Comparison of ENCODE assay signal across 10 cellular contexts in genomic region chr18:2898131-2898640, GRCh38. TPM values are rescaled to one million over a fixed set of nuclear protein-coding genes. Genes with fewer than 3 reads are reported as not detected.
DNase-seq lines count a peak whose midpoint lies in the region; ATAC-seq and TF ChIP-seq lines count a peak whose summit lies in the region.
"Had no signal": no experiment of that assay in that cellular context is flagged by ENCODE, and none has a peak within 500 bp of the region (broad histone marks: within the 10 kb centered on the region; RNA-seq: fewer than 3 reads in every experiment).

No MANE protein-coding gene starts in this region.

- peaks cover 6% of the 10 kb centered on the region for H3K4me1 ChIP-seq in mucosa of descending colon (ENCODE audit: low read depth)
- peaks cover 15% of the 10 kb centered on the region for H3K4me1 ChIP-seq in CD4-positive, alpha-beta memory T cell (ENCODE audit: insufficient read depth, low read length)
- H3K4me1 ChIP-seq: SJSA1 had no signal

- CTCF ChIA-PET in Calu3 (lab: Charles Lee) = no interaction called here
- CTCF ChIA-PET in CD4-positive, alpha-beta memory T cell (lab: Charles Lee; ENCODE audit: partially characterized antibody) = interaction anchor here (0.7 to 0.9 kb wide), 2 partner anchors 8 to 15 kb away, joined by 3 read pairs; no protein-coding TSS in a partner anchor

- no peaks in the 10 kb centered on the region for H3K36me3 Mint-ChIP-seq in Calu3 (ENCODE audit: insufficient read depth, unreplicated experiment)
- no peaks in the 10 kb centered on the region for H3K36me3 Mint-ChIP-seq in activated T-helper 17 cell treated with anti-CD3 and anti-CD28 coated beads, Interleukin-2, amount 50 U/mL, for 72 hours (ENCODE audit: low read depth)
- peaks cover 0 to 4% of the 10 kb centered on the region in 2 donors for H3K36me3 Mint-ChIP-seq in CD4-positive, alpha-beta memory T cell

- no peaks in the 10 kb centered on the region for H3K9me3 Mint-ChIP-seq in Calu3 (ENCODE audit: low read depth, unreplicated experiment)
- no peaks in the 10 kb centered on the region for H3K9me3 Mint-ChIP-seq in activated T-helper 17 cell treated with anti-CD3 and anti-CD28 coated beads, Interleukin-2, amount 50 U/mL, for 72 hours
- H3K9me3 Mint-ChIP-seq in CD4-positive, alpha-beta memory T cell = no peaks in the 10 kb centered on the region

- no peaks in the 10 kb centered on the region for H3K9me3 ChIP-seq in mucosa of descending colon
- H3K9me3 ChIP-seq in CD4-positive, alpha-beta memory T cell (ENCODE audit: control insufficient read depth in 1 of 2, low read length in 2 of 2) = no peaks in the 10 kb centered on the region
- H3K9me3 ChIP-seq: SJSA1 had no signal

- ATAC-seq in activated T-helper 17 cell treated with anti-CD3 and anti-CD28 coated beads, Interleukin-2, amount 50 U/mL, for 72 hours (replicated peaks) = peak; percentile 67
- ATAC-seq in mucosa of descending colon = peak; percentile 41
- ATAC-seq in GM21390 (IDR thresholded peaks at IDR 0.05; ENCODE audit: unreplicated experiment) = no peak

- H3K27me3 ChIP-seq in CD4-positive, alpha-beta memory T cell (ENCODE audit: insufficient read depth, low read length) = no peaks in the 10 kb centered on the region
- H3K27me3 ChIP-seq: SJSA1 had no signal

- in situ Hi-C loops in KBM-7 (cut with MboI; ENCODE audit: low pct_unique_long_range_greater_than_20kb, low sequenced_read_pairs) = no loop called here

- no peaks in the 10 kb centered on the region for H3K36me3 ChIP-seq in mucosa of descending colon (ENCODE audit: low read depth)
- H3K36me3 ChIP-seq in CD4-positive, alpha-beta memory T cell (ENCODE audit: insufficient read depth, low read length) = no peaks in the 10 kb centered on the region
- H3K36me3 ChIP-seq: SJSA1 had no signal

- intact Hi-C loops in Calu3 (cut with micrococcal nuclease; ENCODE audit: unreplicated experiment) (no loop called here), mucosa of descending colon (cut with DNase I, micrococcal nuclease) (no loop called here)
- intact Hi-C loops in CD4-positive, alpha-beta memory T cell (cut with micrococcal nuclease) = no loop called here

- H3K27ac Mint-ChIP-seq in Calu3 (ENCODE audit: unreplicated experiment) = no peak overlapping the region
- no peak overlapping the region for H3K27ac Mint-ChIP-seq in activated T-helper 17 cell treated with anti-CD3 and anti-CD28 coated beads, Interleukin-2, amount 50 U/mL, for 72 hours
- peak overlapping the region in 2 of 7 donors; percentile 72 to 79 for H3K27ac Mint-ChIP-seq in CD4-positive, alpha-beta memory T cell

- H3K4me3 ChIP-seq in mucosa of descending colon = no peak overlapping the region
- H3K4me3 ChIP-seq in CD4-positive, alpha-beta memory T cell (ENCODE audit: low read length in 2 of 2) = no peak overlapping the region
- H3K4me3 ChIP-seq: SJSA1 had no signal

- peaks cover 26% of the 10 kb centered on the region for H3K27me3 Mint-ChIP-seq in Calu3 (ENCODE audit: unreplicated experiment)
- H3K27me3 Mint-ChIP-seq in activated T-helper 17 cell treated with anti-CD3 and anti-CD28 coated beads, Interleukin-2, amount 50 U/mL, for 72 hours = no peaks in the 10 kb centered on the region
- H3K27me3 Mint-ChIP-seq in CD4-positive, alpha-beta memory T cell = no peaks in the 10 kb centered on the region

- H3K4me1 Mint-ChIP-seq in Calu3 (ENCODE audit: low read depth, unreplicated experiment) = no peaks in the 10 kb centered on the region
- peaks cover 18% of the 10 kb centered on the region for H3K4me1 Mint-ChIP-seq in activated T-helper 17 cell treated with anti-CD3 and anti-CD28 coated beads, Interleukin-2, amount 50 U/mL, for 72 hours
- H3K4me1 Mint-ChIP-seq in CD4-positive, alpha-beta memory T cell = peaks cover 8 to 41% (median 19%) of the 10 kb centered on the region in 4 donors

- TF ChIP-seq CTCF in Calu3 (IDR thresholded peaks at IDR 0.05; ENCODE audit: unreplicated experiment) (no peak), mucosa of descending colon (IDR thresholded peaks at IDR 0.05) (no peak)

- H3K4me3 Mint-ChIP-seq in Calu3 (ENCODE audit: low read depth, unreplicated experiment) = no peak overlapping the region
- H3K4me3 Mint-ChIP-seq in activated T-helper 17 cell treated with anti-CD3 and anti-CD28 coated beads, Interleukin-2, amount 50 U/mL, for 72 hours = no peak overlapping the region
- H3K4me3 Mint-ChIP-seq in CD4-positive, alpha-beta memory T cell = no peak overlapping the region

- POLR2A ChIA-PET in CD4-positive, alpha-beta memory T cell (lab: Charles Lee; ENCODE audit: partially characterized antibody) = interaction anchor here (1.1 to 1.8 kb wide), 2 partner anchors 14 to 15 kb away, joined by 3 to 10 read pairs; no protein-coding TSS in a partner anchor

- BruUV-seq in Calu3 (replicated peaks; lab: Mats Ljungman, UMichigan) = no TSS peak

- peak; percentile 17 for DNase-seq in Calu3
- peak; percentile 82 for DNase-seq in KBM-7
- DNase-seq in mucosa of descending colon = no peak
- no peak for DNase-seq in ureter (ENCODE audit: low spot score)
- DNase-seq in CD4-positive, alpha-beta memory T cell = no peak
- DNase-seq in H4 (ENCODE audit: low spot score) = no peak
- DNase-seq: Karpas-422 had no signal

- no peak overlapping the region for H3K27ac ChIP-seq in CD4-positive, alpha-beta memory T cell (ENCODE audit: low read depth, low read length)
- H3K27ac ChIP-seq: SJSA1 had no signal

RNA-seq across cellular contexts. Expression of gene EMILIN2, which starts 51.4 kb away (rescaled TPM):
- total RNA-seq in Calu3 (2022) = 8.0 and 10.3 TPM in 2 replicates
- 10 to 100 TPM; 20.7 to 28.8 TPM for total RNA-seq in activated T-helper 17 cell treated with anti-CD3 and anti-CD28 coated beads, Interleukin-2, amount 50 U/mL, for 72 hours
- total RNA-seq in mucosa of descending colon = 10 to 100 TPM; 13.3 to 19.6 (median 18.3) TPM
- total RNA-seq in ureter = 17.5 TPM
- total RNA-seq in CD4-positive, alpha-beta memory T cell = 10 to 100 TPM in 1 of 2 experiments, 1 to 10 TPM in 1; 9.5 to 11.4 TPM
- 1 to 10 TPM; 4.9 to 7.7 TPM for polyA plus RNA-seq in CD4-positive, alpha-beta memory T cell
- 3.0 and 3.8 TPM in 2 replicates for total RNA-seq in H4 (2014; rRNA removed; shearing (Covaris generic))

Comparison
In these comparisons a context has a peak if more than half of its experiments do, and no peak if none do; other contexts are left out.
1. DNase-seq: peak in Calu3 (single experiment) and KBM-7 (single experiment); none in mucosa of descending colon (0 of 3), ureter (single experiment), CD4-positive, alpha-beta memory T cell (0 of 5) and H4 (single experiment).